ENCODE assay signal across 1 cellular context in genomic region chr4:76902233-76902890, GRCh38.
A peak's percentile ranks its signal among the peaks of the same experiment; 100 is the strongest.
TF ChIP-seq lines count a peak whose summit lies in the region.

No MANE protein-coding gene starts in this region.

TF ChIP-seq in HepG2, 621 proteins besides CTCF, POLR2A, EP300 and RAD21 (continued from another document):
- no peak for TF ChIP-seq MTERF4 (CRISPR knock-in tag; IDR thresholded peaks at IDR 0.05)
- TF ChIP-seq ZFP36L1 (CRISPR knock-in tag; IDR thresholded peaks at IDR 0.05), result no peak
- no peak for TF ChIP-seq USF2 (IDR thresholded peaks at IDR 0.05; ENCODE audit: low read depth, low read length)
- TF ChIP-seq USF2 (CRISPR knock-in tag; IDR thresholded peaks at IDR 0.05; ENCODE audit: borderline replicate concordance), result no peak
- TF ChIP-seq HNF4G (IDR thresholded peaks at IDR 0.05; ENCODE audit: borderline replicate concordance, low read depth, low read length), result peak; percentile 51
- no peak for TF ChIP-seq HNF4G (CRISPR knock-in tag; IDR thresholded peaks at IDR 0.05; ENCODE audit: borderline replicate concordance, low read depth)
- TF ChIP-seq, protein P1, sequence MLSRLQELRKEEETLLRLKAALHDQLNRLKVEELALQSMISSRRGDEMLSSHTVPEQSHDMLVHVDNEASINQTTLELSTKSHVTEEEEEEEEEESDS (CRISPR knock-in tag; IDR thresholded peaks at IDR 0.05; ENCODE audit: borderline replicate concordance), result no peak
- no peak for TF ChIP-seq NFATC3 (CRISPR knock-in tag; IDR thresholded peaks at IDR 0.05)
- peak; percentile 22 for TF ChIP-seq ASH2L (IDR thresholded peaks at IDR 0.05; ENCODE audit: insufficient read length, low read depth, low read length)
- TF ChIP-seq ZNF12 (CRISPR knock-in tag; IDR thresholded peaks at IDR 0.05), result 0 out of 2 replicates have a peak, but pooled peaks have one; percentile 36
TF ChIP-seq in HepG2: peak in this region for 23.
